8 cellular contexts compared by ENCODE assay signal in genomic region chr1:25503551-25504426, GRCh38. TPM values are rescaled to one million over a fixed set of nuclear protein-coding genes. Genes with fewer than 3 reads are reported as not detected.
DNase-seq lines count a peak whose midpoint lies in the region; ATAC-seq and TF ChIP-seq lines count a peak whose summit lies in the region.

No MANE protein-coding gene starts in this region.

- peak overlapping the region in 1 of 59 donors; percentile 81 for H3K27ac ChIP-seq in dorsolateral prefrontal cortex
- peak overlapping the region; percentile 6 for H3K27ac ChIP-seq in naive thymus-derived CD4-positive, alpha-beta T cell (ENCODE audit: low read depth, low read length)
- H3K27ac ChIP-seq in thoracic aorta = peak overlapping the region; percentile 33 to 46

- H3K4me3 ChIP-seq in dorsolateral prefrontal cortex (no peak overlapping the region), thoracic aorta (no peak overlapping the region)
- H3K4me3 ChIP-seq in naive thymus-derived CD4-positive, alpha-beta T cell (ENCODE audit: low read length) = no peak overlapping the region

- H3K27me3 ChIP-seq in dorsolateral prefrontal cortex (no peaks in the 10 kb centered on the region), thoracic aorta (replicated peaks; ENCODE audit: insufficient read depth) (no peaks in the 10 kb centered on the region)
- no peaks in the 10 kb centered on the region for H3K27me3 ChIP-seq in naive thymus-derived CD4-positive, alpha-beta T cell (ENCODE audit: control insufficient read depth in 2 of 2, insufficient read depth in 2 of 2, low read length in 2 of 2)

- peaks cover 0 to 4% (median 0%) of the 10 kb centered on the region in 3 experiments for H3K36me3 ChIP-seq in naive thymus-derived CD4-positive, alpha-beta T cell (ENCODE audit: control insufficient read depth in 2 of 3, insufficient read depth in 3 of 3, low read length in 3 of 3)
- H3K36me3 ChIP-seq in thoracic aorta = no peaks in the 10 kb centered on the region

- ATAC-seq in naive thymus-derived CD4-positive, alpha-beta T cell = peak; percentile 95
- ATAC-seq in thoracic aorta (ENCODE audit: insufficient number of reproducible peaks, low FRiP score, low read depth) (no peak), GM18909 (IDR thresholded peaks at IDR 0.05; ENCODE audit: poor library complexity, unreplicated experiment) (no peak)

- H3K4me3 Mint-ChIP-seq in naive thymus-derived CD4-positive, alpha-beta T cell = peak overlapping the region in 1 of 10 donors; percentile 2

- DNase-seq in DMS 273 (lab: John Stamatoyannopoulos, UW; ENCODE audit: unreplicated experiment) (peak; percentile 87), Kasumi-1 (lab: John Stamatoyannopoulos, UW) (peak; percentile 8 to 18), dorsolateral prefrontal cortex (peak in 1 of 10 donors; percentile 22), thoracic aorta (ENCODE audit: low spot score) (no peak), pons (ENCODE audit: low spot score) (no peak)
- DNase-seq in activated CD4-positive, alpha-beta T cell treated with anti-CD3 and anti-CD28 coated beads for 48 hours = peak; percentile 76
- DNase-seq in naive thymus-derived CD4-positive, alpha-beta T cell = peak; percentile 47 to 82 (median 75)

- POLR2A ChIA-PET in naive thymus-derived CD4-positive, alpha-beta T cell (lab: Charles Lee) = interaction anchor here (1.0 to 4.3 kb wide), 5 partner anchors 15 to 69 kb away, joined by 3 to 85 read pairs (median 6); no protein-coding TSS in a partner anchor

- peak overlapping the region in 8 of 9 donors; percentile 68 to 92 (median 76) for H3K27ac Mint-ChIP-seq in naive thymus-derived CD4-positive, alpha-beta T cell

- CTCF ChIA-PET in naive thymus-derived CD4-positive, alpha-beta T cell (lab: Charles Lee) = interaction anchor here (0.7 to 6.9 kb wide), 13 partner anchors 9 to 391 kb away, joined by 3 to 227 read pairs (median 3); no protein-coding TSS in a partner anchor

- H3K9me3 Mint-ChIP-seq in naive thymus-derived CD4-positive, alpha-beta T cell = no peaks in the 10 kb centered on the region

- peaks cover 0 to 7% (median 4%) of the 10 kb centered on the region in 5 donors for H3K36me3 Mint-ChIP-seq in naive thymus-derived CD4-positive, alpha-beta T cell

- peaks cover 12 to 39% (median 31%) of the 10 kb centered on the region in 7 donors for H3K4me1 Mint-ChIP-seq in naive thymus-derived CD4-positive, alpha-beta T cell

- TF ChIP-seq CTCF in dorsolateral prefrontal cortex (IDR thresholded peaks at IDR 0.05 in 54 of 56, conservative IDR thresholded peaks at IDR 0.05 in 2 of 56; ENCODE audit: low read depth in 1 of 56, partially characterized antibody in 56 of 56) (peak in 51 of 56 donors; percentile 14 to 66 (median 43)), thoracic aorta (IDR thresholded peaks at IDR 0.05) (peak; percentile 67)

- no peaks in the 10 kb centered on the region for H3K9me3 ChIP-seq in naive thymus-derived CD4-positive, alpha-beta T cell (ENCODE audit: control insufficient read depth in 2 of 3, low read length in 3 of 3)
- H3K9me3 ChIP-seq in thoracic aorta = no peaks in the 10 kb centered on the region

- peaks cover 0 to 20% of the 10 kb centered on the region in 2 donors for H3K4me1 ChIP-seq in naive thymus-derived CD4-positive, alpha-beta T cell (ENCODE audit: control insufficient read depth in 2 of 2, insufficient read depth in 2 of 2, low read length in 2 of 2)
- H3K4me1 ChIP-seq in thoracic aorta (ENCODE audit: control insufficient read depth in 1 of 2, low read depth in 2 of 2) = peaks cover 29 to 71% of the 10 kb centered on the region in 2 donors

- intact Hi-C loops in dorsolateral prefrontal cortex (cut with DNase I) = no loop called here
- intact Hi-C loops in naive thymus-derived CD4-positive, alpha-beta T cell (cut with micrococcal nuclease) = loop anchor here (1.0 to 5.0 kb wide), 6 partner anchors 17 to 308 kb away; no protein-coding TSS in a partner anchor

- H3K27me3 Mint-ChIP-seq in naive thymus-derived CD4-positive, alpha-beta T cell = peaks cover 0 to 6% (median 0%) of the 10 kb centered on the region in 5 donors

RNA-seq across cellular contexts. Expression of gene LDLRAP1, which starts 39.6 kb away (rescaled TPM):
- total RNA-seq in dorsolateral prefrontal cortex = 10 to 100 TPM in 112 of 120 experiments, 1 to 10 TPM in 8; 6.1 to 62.3 (median 19.3) TPM
- total RNA-seq in naive thymus-derived CD4-positive, alpha-beta T cell = 100 to 1,000 TPM in 4 of 5 experiments, 10 to 100 TPM in 1; 28.1 to 364 (median 159) TPM
- 100 to 1,000 TPM; 301 to 853 TPM for polyA plus RNA-seq in naive thymus-derived CD4-positive, alpha-beta T cell
- 10 to 100 TPM; 35.2 to 55.2 TPM for total RNA-seq in thoracic aorta

Comparison
In these comparisons a context has a peak if more than half of its experiments do, and no peak if none do; other contexts are left out.
1. DNase-seq: peak in DMS 273 (single experiment), Kasumi-1 (2 of 2), activated CD4-positive, alpha-beta T cell treated with anti-CD3 and anti-CD28 coated beads for 48 hours (single experiment) and naive thymus-derived CD4-positive, alpha-beta T cell (9 of 9); none in thoracic aorta (single experiment) and pons (single experiment).
2. intact Hi-C loops: an anchor here in naive thymus-derived CD4-positive, alpha-beta T cell (1.0 to 5.0 kb wide); none called in dorsolateral prefrontal cortex.